ENCODE assay signal across 7 cellular contexts in the genomic region with DNA sequence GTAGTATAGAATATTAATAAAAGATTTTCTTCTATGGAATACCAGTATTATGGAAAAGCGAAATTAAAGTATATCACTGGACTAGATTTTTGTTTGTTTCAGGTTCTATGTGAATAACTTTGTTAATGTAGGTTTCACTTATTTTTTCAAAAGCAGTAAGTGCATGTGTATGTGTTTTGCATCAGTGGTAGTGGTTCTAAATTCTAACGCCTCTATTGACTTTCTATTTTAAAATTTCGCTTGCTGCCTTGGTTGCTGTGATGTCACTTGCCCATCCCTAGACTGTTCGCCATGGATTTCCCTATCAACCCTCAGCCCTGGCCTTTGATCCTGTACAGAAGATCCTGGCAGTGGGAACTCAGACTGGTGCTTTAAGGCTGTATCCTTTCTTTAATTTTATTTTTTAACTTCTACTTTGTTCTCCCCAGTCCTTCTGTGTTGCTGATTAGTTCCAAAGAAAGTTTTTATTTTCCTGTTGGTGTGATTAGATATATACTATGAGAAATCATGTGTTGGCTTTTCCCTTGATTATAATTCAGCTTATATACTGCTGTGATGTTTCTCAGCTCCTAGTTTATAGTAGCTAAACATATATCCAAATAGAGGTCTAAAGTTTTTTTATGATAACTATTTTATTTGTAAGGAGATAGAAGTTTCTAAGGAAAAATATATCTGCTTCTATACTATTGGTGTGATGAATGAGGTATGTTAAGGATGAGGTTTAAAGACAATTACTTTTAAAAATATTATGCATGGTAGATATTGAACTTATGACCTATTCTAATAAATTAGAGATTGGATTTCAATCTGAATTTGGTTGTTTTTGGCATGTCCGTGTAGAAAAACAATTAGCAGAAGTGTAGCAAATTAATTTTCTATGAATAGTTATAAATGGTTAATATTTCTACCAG. TPM values are rescaled to one million over a fixed set of nuclear protein-coding genes. Genes with fewer than 3 reads are reported as not detected.
DNase-seq lines count a peak whose midpoint lies in the region; ATAC-seq, FAIRE-seq and TF ChIP-seq lines count a peak whose summit lies in the region.

No MANE protein-coding gene starts in this region.

- peak overlapping the region; percentile 96 for H3K4me3 Mint-ChIP-seq in mesothelial cell of epicardium

- 50% methylated on average over 5 of the region's 5 CpGs for WGBS in GM12878 (ENCODE audit: insufficient coverage, insufficient replicate concordance, low lambda C conversion rate, missing lambda C conversion rate)

- H4K20me1 ChIP-seq in GM12878 (ENCODE audit: control insufficient read depth, insufficient read depth), result no peaks in the 10 kb centered on the region

- H3K4me1 ChIP-seq in GM12878 (ENCODE audit: control insufficient read depth, insufficient read depth, low read length), result no peaks in the 10 kb centered on the region

- H3K4me3 ChIP-seq in NB4 (ENCODE audit: low read depth, low read length) (peak overlapping the region; percentile 90), GM12878 (peak overlapping the region; percentile 53)

- H3K27me3 ChIP-seq in GM12878 (replicated peaks in 1 of 2; ENCODE audit: control insufficient read depth in 2 of 2, insufficient read depth in 2 of 2, low read length in 1 of 2), result no peaks in the 10 kb centered on the region

- in situ Hi-C loops in G401 (cut with HindIII; ENCODE audit: low sequenced_read_pairs), result loop anchor here (25.0 kb wide), 1 partner anchor 294 kb away; no protein-coding TSS in a partner anchor
- in situ Hi-C loops in GM12878 (cut with MboI), result no loop called here

- peak; percentile 66 for DNase-seq in G401 (ENCODE audit: low spot score)
- DNase-seq in NB4 (ENCODE audit: low read depth), result no peak
- no peak for DNase-seq in GM12878 (ENCODE audit: low read depth, low spot score)
- DNase-seq in mesothelial cell of epicardium (ENCODE audit: low spot score in 2 of 2, unreplicated experiment in 2 of 2), result no peak
- no peak for DNase-seq in LoVo (ENCODE audit: low spot score)
- DNase-seq in NCI-H2171 treated with DMSO at 0.1 percent for 48 hours (lab: John Stamatoyannopoulos, UW), result no peak

- 0 out of 2 replicates have a peak overlapping the region, but pooled peaks have one; percentile 40 for H3K9ac ChIP-seq in GM12878 (ENCODE audit: control insufficient read depth, insufficient read depth, low read length)

- no peaks in the 10 kb centered on the region for H3K36me3 Mint-ChIP-seq in mesothelial cell of epicardium

- no peak overlapping the region for H3K27ac Mint-ChIP-seq in mesothelial cell of epicardium

- no peak overlapping the region; the same call in 1 of the 2 replicates for H2AFZ ChIP-seq in GM12878 (ENCODE audit: control insufficient read depth, low read depth, low read length)

- CTCF ChIA-PET in GM12878 (lab: Yijun Ruan, JAX), result no interaction called here

- TF ChIP-seq RAD21 in GM12878 (IDR thresholded peaks at IDR 0.05; ENCODE audit: insufficient read depth, low read depth, low read length), result no peak

- POLR2A ChIA-PET in GM12878 (lab: Charles Lee), result interaction anchor here (0.5 kb wide), 1 partner anchor 68 kb away, joined by 3 read pairs; no protein-coding TSS in a partner anchor

- no peaks in the 10 kb centered on the region for H3K27me3 Mint-ChIP-seq in mesothelial cell of epicardium (ENCODE audit: low read depth)

- no peaks in the 10 kb centered on the region for H3K36me3 ChIP-seq in GM12878 (ENCODE audit: control insufficient read depth in 2 of 2, insufficient read depth in 2 of 2, low read length in 1 of 2)

- H3K4me1 Mint-ChIP-seq in mesothelial cell of epicardium, result peaks cover 41% of the 10 kb centered on the region

- intact Hi-C loops in GM12878 (cut with micrococcal nuclease; ENCODE audit: unreplicated experiment), result loop anchor here (10.0 kb wide), 1 partner anchor 179 kb away; no protein-coding TSS in a partner anchor

- FAIRE-seq in GM12878 (lab: Jason Lieb, UNC), result no peak

- TF ChIP-seq POLR2A in NB4 (IDR thresholded peaks at IDR 0.05; ENCODE audit: extremely low read depth, insufficient read length) (no peak), GM12878 (IDR thresholded peaks at IDR 0.05; ENCODE audit: low read depth, low read length) (no peak)

- no peak for TF ChIP-seq EP300 in GM12878 (IDR thresholded peaks at IDR 0.05; ENCODE audit: borderline replicate concordance in 1 of 2, control insufficient read depth in 1 of 2, low read depth in 2 of 2, low read length in 2 of 2)

- ATAC-seq in GM12878 (no peak), HG03175 (IDR thresholded peaks at IDR 0.05; ENCODE audit: unreplicated experiment) (no peak)

- no peak overlapping the region for H3K27ac ChIP-seq in GM12878 (ENCODE audit: control insufficient read depth, insufficient read depth)

- H3K79me2 ChIP-seq in GM12878 (ENCODE audit: control insufficient read depth, insufficient read depth, low read length), result peaks cover 25% of the 10 kb centered on the region

- RAD21 ChIA-PET in GM12878 (lab: Charles Lee; ENCODE audit: unreplicated experiment), result no interaction called here

- no peak for TF ChIP-seq CTCF in NB4 (IDR thresholded peaks at IDR 0.05; ENCODE audit: low read depth, low read length)
- no peak for TF ChIP-seq CTCF in GM12878 (IDR thresholded peaks at IDR 0.05 in 2 of 3, conservative IDR thresholded peaks at IDR 0.05 in 1 of 3; ENCODE audit: control insufficient read depth in 2 of 3, extremely low read depth in 1 of 3, insufficient read depth in 1 of 3, low read depth in 3 of 3, low read length in 3 of 3)
- no peak for TF ChIP-seq CTCF in mesothelial cell of epicardium (IDR thresholded peaks at IDR 0.05; ENCODE audit: unreplicated experiment)

- BruUV-seq in GM12878 (replicated peaks; lab: Mats Ljungman, UMichigan), result TSS peak; percentile 52

- no peaks in the 10 kb centered on the region for H3K9me3 Mint-ChIP-seq in mesothelial cell of epicardium

- H3K4me2 ChIP-seq in GM12878 (ENCODE audit: control insufficient read depth, insufficient read depth), result peak overlapping the region; percentile 85

- no peaks in the 10 kb centered on the region for H3K9me3 ChIP-seq in GM12878 (replicated peaks; ENCODE audit: control insufficient read depth, insufficient read depth, low read length)

- SMC1A ChIA-PET in GM12878 (lab: Charles Lee; ENCODE audit: uncharacterized antibody, unreplicated experiment), result interaction anchor here (1.4 kb wide), 1 partner anchor 11 kb away, joined by 3 read pairs; no protein-coding TSS in a partner anchor

TF ChIP-seq in GM12878, 131 proteins besides CTCF, POLR2A, EP300 and RAD21 (continues in another document):
- no peak for TF ChIP-seq ZNF217 (IDR thresholded peaks at IDR 0.05)
- no peak for TF ChIP-seq ZBTB40 (IDR thresholded peaks at IDR 0.05; ENCODE audit: borderline replicate concordance)
- no peak for TF ChIP-seq SUPT20H (IDR thresholded peaks at IDR 0.05; ENCODE audit: borderline replicate concordance, control insufficient read depth, low read depth, low read length)

RNA-seq across cellular contexts. Expression of gene STXBP5, which starts 1.7 kb away (rescaled TPM):
- total RNA-seq in G401 (2014; rRNA removed; shearing (Covaris generic)), result 9.6 and 14.1 TPM in 2 replicates
- 32.5 and 34.0 TPM in 2 replicates for total RNA-seq in GM12878 (2013; cell fraction: nucleolus; rRNA removed)
- total RNA-seq in GM12878 (2014; rRNA removed) (10.8 and 12.3 TPM in 2 replicates), GM12878 (2014; rRNA removed; fragmentation: Illumina TruSeq; extraction: Trizol) (10.5 and 11.4 TPM in 2 replicates), GM12878 (2021) (11.1 and 13.2 TPM in 2 replicates), mesothelial cell of epicardium (19.0 to 22.0 TPM (median 19.9 TPM) in 3 replicates)
- polyA plus RNA-seq in GM12878 (2011; ENCODE audit: low read depth), result 2.1 TPM
- polyA plus RNA-seq in GM12878 (2011; rRNA removed) (9.7 and 12.7 TPM in 2 replicates), GM12878 (2014; fragmentation: Illumina TruSeq; extraction: Trizol) (10.4 and 10.6 TPM in 2 replicates), GM12878 (2014; fragmentation: Nextera tagmentation; extraction: Ambion mirVana) (1 to 10 TPM; 3.1 TPM), GM12878 (2014; rRNA removed) (5.0 and 7.2 TPM in 2 replicates), GM12878 (2016; fragmentation: Nextera tagmentation; extraction: Ambion mirVana) (1 to 10 TPM; 1.4 to 1.8 TPM)
- 5.6 and 5.8 TPM in 2 replicates for polyA plus RNA-seq in GM12878 (2011; cell fraction: cytosol; rRNA removed)
- polyA plus RNA-seq in GM12878 (2011; cell fraction: nucleus; rRNA removed), result 9.8 and 10.0 TPM in 2 replicates
- polyA plus RNA-seq in GM12878 (2012), result 2.7 and 3.8 TPM in 2 replicates
- 31.7 and 36.7 TPM in 2 replicates for polyA minus RNA-seq in GM12878 (2011; rRNA and poly(A)+ RNA removed)
- 7.2 and 8.2 TPM in 2 replicates for polyA minus RNA-seq in GM12878 (2011; cell fraction: cytosol; rRNA and poly(A)+ RNA removed)
- polyA minus RNA-seq in GM12878 (2011; cell fraction: nucleus; rRNA and poly(A)+ RNA removed), result 26.7 and 40.4 TPM in 2 replicates
